ENCODE assay signal across 9 cellular contexts in the genomic region with DNA sequence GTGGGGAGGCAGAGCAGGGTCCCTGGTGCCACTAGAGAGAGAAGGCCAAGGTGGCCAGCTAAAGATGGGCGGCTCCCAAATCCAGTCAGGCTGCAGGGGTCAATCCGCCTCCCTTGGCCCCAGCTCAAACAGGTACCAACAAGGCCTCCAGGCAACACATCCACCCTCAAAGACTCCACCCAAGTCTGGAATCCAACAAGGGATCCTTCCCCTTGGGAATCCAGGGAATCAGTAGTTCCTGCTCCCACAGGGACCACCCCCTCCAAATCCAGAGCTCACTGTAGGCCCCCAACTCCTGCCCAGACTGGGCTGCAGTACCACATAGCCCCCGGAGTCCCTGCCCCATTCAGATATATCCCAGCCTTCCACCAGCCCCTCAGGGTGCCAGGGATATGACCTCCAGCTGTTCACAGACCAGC. TPM values are rescaled to one million over a fixed set of nuclear protein-coding genes. Genes with fewer than 3 reads are reported as not detected.
DNase-seq lines count a peak whose midpoint lies in the region; ATAC-seq and TF ChIP-seq lines count a peak whose summit lies in the region.
"Had no signal": no experiment of that assay in that cellular context is flagged by ENCODE, and none has a peak within 500 bp of the region (broad histone marks: within the 10 kb centered on the region; RNA-seq: fewer than 3 reads in every experiment).

No MANE protein-coding gene starts in this region.

- no peaks in the 10 kb centered on the region for H3K9me3 Mint-ChIP-seq in activated CD4-positive, alpha-beta T cell treated with anti-CD3 and anti-CD28 coated beads, Interleukin-2, amount 10 ng/mL, durations not matched to agents 24 days and 14 days

- ATAC-seq in lower lobe of right lung (no peak), esophagus mucosa (no peak), HG03045 (IDR thresholded peaks at IDR 0.05; ENCODE audit: unreplicated experiment) (no peak)

- peak overlapping the region; percentile 86 for H3K4me3 Mint-ChIP-seq in activated CD4-positive, alpha-beta T cell treated with anti-CD3 and anti-CD28 coated beads, Interleukin-2, amount 10 ng/mL, durations not matched to agents 24 days and 14 days

- TF ChIP-seq POLR2A in testis (IDR thresholded peaks at IDR 0.05) = no peak

- intact Hi-C loops in activated CD4-positive, alpha-beta T cell treated with anti-CD3 and anti-CD28 coated beads, Interleukin-2, amount 10 ng/mL, durations not matched to agents 24 days and 14 days (cut with micrococcal nuclease) = no loop called here
- intact Hi-C loops in lower lobe of right lung (cut with DNase I) = no loop called here
- intact Hi-C loops in testis (cut with DNase I; ENCODE audit: low total_unique reads) = no loop called here

- in situ Hi-C loops in astrocyte of the cerebellum (cut with HindIII; ENCODE audit: low sequenced_read_pairs) = no loop called here

- H3K4me1 ChIP-seq in lower lobe of right lung = peaks cover 53% of the 10 kb centered on the region
- H3K4me1 ChIP-seq in testis = peaks cover 60% of the 10 kb centered on the region

- no peaks in the 10 kb centered on the region for H3K27me3 ChIP-seq in lower lobe of right lung (ENCODE audit: low read depth)
- H3K27me3 ChIP-seq in testis = no peaks in the 10 kb centered on the region

- TF ChIP-seq CTCF in astrocyte of the cerebellum (IDR thresholded peaks at IDR 0.05; ENCODE audit: low read depth, low read length, missing control alignments) (no peak), lower lobe of right lung (IDR thresholded peaks at IDR 0.05) (no peak), testis (IDR thresholded peaks at IDR 0.05) (no peak)

- H3K4me1 Mint-ChIP-seq in activated CD4-positive, alpha-beta T cell treated with anti-CD3 and anti-CD28 coated beads, Interleukin-2, amount 10 ng/mL, durations not matched to agents 24 days and 14 days = peaks cover 21% of the 10 kb centered on the region

- peaks cover 7% of the 10 kb centered on the region for H3K27me3 Mint-ChIP-seq in activated CD4-positive, alpha-beta T cell treated with anti-CD3 and anti-CD28 coated beads, Interleukin-2, amount 10 ng/mL, durations not matched to agents 24 days and 14 days

- WGBS in testis, 2 donors = 53 to 64% methylated on average over 3 of the region's 3 CpGs

- H3K36me3 Mint-ChIP-seq in activated CD4-positive, alpha-beta T cell treated with anti-CD3 and anti-CD28 coated beads, Interleukin-2, amount 10 ng/mL, durations not matched to agents 24 days and 14 days (ENCODE audit: low read depth) = peaks cover 18% of the 10 kb centered on the region

- H3K27ac ChIP-seq in lower lobe of right lung (peak overlapping the region; percentile 98), testis (peak overlapping the region; percentile 98 to 99)

- H3K9me3 ChIP-seq in lower lobe of right lung (no peaks in the 10 kb centered on the region), testis (no peaks in the 10 kb centered on the region)

- H3K27ac Mint-ChIP-seq in activated CD4-positive, alpha-beta T cell treated with anti-CD3 and anti-CD28 coated beads, Interleukin-2, amount 10 ng/mL, durations not matched to agents 24 days and 14 days = peak overlapping the region; percentile 74

- H3K4me3 ChIP-seq in astrocyte of the cerebellum (ENCODE audit: low read depth, low read length) = peak overlapping the region; percentile 98
- H3K4me3 ChIP-seq in lower lobe of right lung = peak overlapping the region; percentile 97
- H3K4me3 ChIP-seq in testis = peak overlapping the region in 1 of 2 donors; percentile 100

- DNase-seq in activated CD4-positive, alpha-beta T cell treated with anti-CD3 and anti-CD28 coated beads, Interleukin-2, amount 10 ng/mL, durations not matched to agents 24 days and 14 days = no peak
- no peak for DNase-seq in activated CD4-positive, alpha-beta T cell treated with anti-CD3 and anti-CD28 coated beads for 1 hour
- DNase-seq in astrocyte of the cerebellum (ENCODE audit: low read depth) = no peak
- DNase-seq in lower lobe of right lung = no peak
- no peak for DNase-seq in testis
- DNase-seq in MV-4-11 (lab: John Stamatoyannopoulos, UW) = no peak
- DNase-seq: stimulated activated CD4-positive, alpha-beta T cell treated with anti-CD3 and anti-CD28 coated beads, Interleukin-15, amount 100 ng/mL, for 24 hours had no signal

- peaks cover 27% of the 10 kb centered on the region for H3K36me3 ChIP-seq in lower lobe of right lung
- H3K36me3 ChIP-seq in testis (ENCODE audit: low read depth, missing control alignments) = no peaks in the 10 kb centered on the region

RNA-seq across cellular contexts. Expression of a gene that starts 3.3 kb away (rescaled TPM):
- 71.6 and 82.3 TPM in 2 replicates for total RNA-seq in activated CD4-positive, alpha-beta T cell treated with anti-CD3 and anti-CD28 coated beads, Interleukin-2, amount 10 ng/mL, durations not matched to agents 24 days and 14 days
- total RNA-seq in lower lobe of right lung = 35.8 TPM
- 100 to 1,000 TPM in 1 of 2 donors, 10 to 100 TPM in 1; 85.4 to 120 TPM for total RNA-seq in testis
- polyA plus RNA-seq in testis (ENCODE audit: insufficient read depth, low read depth, low replicate concordance) = 59.6 TPM
- 21.5 TPM for total RNA-seq in esophagus mucosa

RNA-seq across cellular contexts. Expression of a gene that starts 9.2 kb away (rescaled TPM):
- total RNA-seq in activated CD4-positive, alpha-beta T cell treated with anti-CD3 and anti-CD28 coated beads, Interleukin-2, amount 10 ng/mL, durations not matched to agents 24 days and 14 days = 50.7 and 52.6 TPM in 2 replicates
- total RNA-seq in lower lobe of right lung (39.8 TPM), testis (10 to 100 TPM; 54.3 to 64.3 TPM), esophagus mucosa (26.4 TPM)
- polyA plus RNA-seq in testis (ENCODE audit: insufficient read depth, low read depth, low replicate concordance) = 98.1 TPM

RNA-seq across cellular contexts. Expression of a gene that starts 17.5 kb away (rescaled TPM):
- 61.2 and 65.6 TPM in 2 replicates for total RNA-seq in activated CD4-positive, alpha-beta T cell treated with anti-CD3 and anti-CD28 coated beads, Interleukin-2, amount 10 ng/mL, durations not matched to agents 24 days and 14 days
- total RNA-seq in lower lobe of right lung (67.9 TPM), testis (100 to 1,000 TPM; 163 to 181 TPM), esophagus mucosa (31.4 TPM)
- 95.6 TPM for polyA plus RNA-seq in testis (ENCODE audit: insufficient read depth, low read depth, low replicate concordance)

RNA-seq across cellular contexts. Expression of a gene that starts 31.5 kb away (rescaled TPM):
- 19.0 and 20.1 TPM in 2 replicates for total RNA-seq in activated CD4-positive, alpha-beta T cell treated with anti-CD3 and anti-CD28 coated beads, Interleukin-2, amount 10 ng/mL, durations not matched to agents 24 days and 14 days
- 11.7 TPM for total RNA-seq in lower lobe of right lung
- total RNA-seq in testis = 10 to 100 TPM; 10.1 to 12.2 TPM
- 10.1 TPM for polyA plus RNA-seq in testis (ENCODE audit: insufficient read depth, low read depth, low replicate concordance)
- total RNA-seq in esophagus mucosa = 4.5 TPM

RNA-seq across cellular contexts. Expression of a gene that starts 34.1 kb away (rescaled TPM):
- 28.7 and 34.8 TPM in 2 replicates for total RNA-seq in activated CD4-positive, alpha-beta T cell treated with anti-CD3 and anti-CD28 coated beads, Interleukin-2, amount 10 ng/mL, durations not matched to agents 24 days and 14 days
- total RNA-seq in lower lobe of right lung (35.6 TPM), testis (10 to 100 TPM; 54.4 to 80.0 TPM), esophagus mucosa (11.6 TPM)
- polyA plus RNA-seq in testis (ENCODE audit: insufficient read depth, low read depth, low replicate concordance) = 40.7 TPM
